Comparison of ENCODE assay signal across 10 cellular contexts in the genomic region with DNA sequence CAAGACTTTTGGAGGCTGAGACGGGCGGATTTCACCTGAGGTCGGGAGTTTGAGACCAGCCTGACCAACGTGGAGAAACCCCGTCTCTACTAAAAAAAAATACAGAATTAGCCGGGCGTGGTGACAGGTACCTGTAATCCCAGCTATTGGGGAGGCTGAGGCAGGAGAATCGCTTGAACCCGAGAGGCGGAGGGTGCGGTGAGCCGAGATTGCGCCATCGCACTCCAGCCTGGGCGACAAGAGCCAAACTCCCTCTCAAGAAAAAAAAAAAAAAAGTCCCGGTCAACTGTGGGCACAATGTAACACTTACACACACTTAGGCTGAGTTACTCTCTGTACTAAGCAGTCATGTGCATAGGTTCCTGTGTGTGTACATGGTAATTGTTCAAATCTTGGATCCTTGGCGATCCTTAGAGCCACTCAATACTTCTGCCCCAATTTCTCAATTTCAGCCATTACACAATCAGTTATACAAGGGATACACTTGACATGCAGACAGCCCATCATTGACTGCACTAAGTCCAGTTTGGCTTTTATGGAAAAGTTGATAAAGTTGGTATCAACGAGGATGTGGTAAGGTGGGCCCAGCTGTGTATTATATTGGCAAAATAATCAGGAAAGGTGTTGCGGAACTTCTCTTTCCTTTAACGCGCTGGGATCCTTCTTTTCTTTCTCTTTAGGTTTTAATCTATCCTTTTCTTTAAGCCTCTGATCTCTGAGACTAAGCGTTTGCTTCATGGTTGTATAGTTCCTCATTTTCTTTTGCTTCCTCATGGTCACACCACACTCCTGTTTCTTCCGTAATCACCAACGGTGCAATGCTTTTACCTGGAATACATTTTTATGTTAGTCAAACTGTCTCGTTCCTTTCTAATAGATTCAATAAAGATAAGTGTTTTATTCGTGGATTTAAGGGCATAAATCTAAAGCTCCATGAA. TPM values are rescaled to one million over a fixed set of nuclear protein-coding genes. Genes with fewer than 3 reads are reported as not detected.
DNase-seq lines count a peak whose midpoint lies in the region; ATAC-seq and TF ChIP-seq lines count a peak whose summit lies in the region.
"Had no signal": no experiment of that assay in that cellular context is flagged by ENCODE, and none has a peak within 500 bp of the region (broad histone marks: within the 10 kb centered on the region; RNA-seq: fewer than 3 reads in every experiment).

No MANE protein-coding gene starts in this region.

- no peak overlapping the region for H3K4me3 ChIP-seq in RWPE2 (ENCODE audit: severe bottlenecking)

- peak overlapping the region; percentile 97 for H3K27ac ChIP-seq in RWPE2 (ENCODE audit: poor library complexity, severe bottlenecking)

- peaks cover 48% of the 10 kb centered on the region for H3K4me1 ChIP-seq in RWPE2 (ENCODE audit: insufficient read depth, poor library complexity, severe bottlenecking)

- peak; percentile 49 for ATAC-seq in RWPE2 (ENCODE audit: low read depth)
- ATAC-seq in HG03159 (IDR thresholded peaks at IDR 0.05; ENCODE audit: unreplicated experiment): no peak
- ATAC-seq in GM19467 (IDR thresholded peaks at IDR 0.05; ENCODE audit: unreplicated experiment): no peak
- no peak for ATAC-seq in HG02938 (IDR thresholded peaks at IDR 0.05; ENCODE audit: unreplicated experiment)
- ATAC-seq: WTC11 had no signal

- peaks cover 42% of the 10 kb centered on the region for H3K4me1 Mint-ChIP-seq in osteocyte (ENCODE audit: unreplicated experiment)

- no peaks in the 10 kb centered on the region for H3K9me3 ChIP-seq in RWPE2 (ENCODE audit: severe bottlenecking)

- DNase-seq in GF-D8 (lab: John Stamatoyannopoulos, UW) (peak; percentile 87), RWPE2 (ENCODE audit: low spot score) (no peak), fibroblast of gingiva (ENCODE audit: low read depth) (peak; percentile 37), osteocyte (ENCODE audit: extremely low spot score, unreplicated experiment) (no peak), HuH-7.5 (ENCODE audit: low spot score) (no peak)
- DNase-seq: DMS153 had no signal

- no peaks in the 10 kb centered on the region for H3K27me3 ChIP-seq in RWPE2 (ENCODE audit: insufficient read depth, poor library complexity, severe bottlenecking)

- TF ChIP-seq CTCF in RWPE2 (IDR thresholded peaks at IDR 0.05; ENCODE audit: poor library complexity, severe bottlenecking) (no peak), osteocyte (IDR thresholded peaks at IDR 0.05) (no peak)

- peak overlapping the region; percentile 75 for H3K27ac Mint-ChIP-seq in osteocyte (ENCODE audit: unreplicated experiment)
- H3K27ac Mint-ChIP-seq: WTC11 had no signal

- H3K36me3 Mint-ChIP-seq in osteocyte (ENCODE audit: unreplicated experiment): peaks cover 7% of the 10 kb centered on the region
- H3K36me3 Mint-ChIP-seq: WTC11 had no signal

- peaks cover 25% of the 10 kb centered on the region for H3K36me3 ChIP-seq in RWPE2 (ENCODE audit: low read depth)

- H3K27me3 Mint-ChIP-seq in osteocyte (ENCODE audit: unreplicated experiment): no peaks in the 10 kb centered on the region

- no peak overlapping the region for H3K4me3 Mint-ChIP-seq in osteocyte (ENCODE audit: unreplicated experiment)
- H3K4me3 Mint-ChIP-seq: WTC11 had no signal

- H3K9me3 Mint-ChIP-seq in osteocyte (ENCODE audit: unreplicated experiment): no peaks in the 10 kb centered on the region
- H3K9me3 Mint-ChIP-seq: WTC11 had no signal

RNA-seq across cellular contexts. Expression of gene SDCCAG8, which starts 11.8 kb away (rescaled TPM):
- total RNA-seq in osteocyte: 26.7 and 30.4 TPM in 2 replicates

RNA-seq across cellular contexts. Expression of gene CEP170, which starts 12.5 kb away (rescaled TPM):
- 125 and 131 TPM in 2 replicates for total RNA-seq in osteocyte

Comparison
In these comparisons a context has a peak if more than half of its experiments do, and no peak if none do; other contexts are left out.
1. DNase-seq: peak in GF-D8 (single experiment) and fibroblast of gingiva (single experiment); none in RWPE2 (single experiment), osteocyte (single experiment) and HuH-7.5 (single experiment).